In genomic region chr6:90393232-90393884, GRCh38 we compare ENCODE assay signal across 8 cellular contexts.
DNase-seq lines count a peak whose midpoint lies in the region; ATAC-seq and TF ChIP-seq lines count a peak whose summit lies in the region.

No MANE protein-coding gene starts in this region.

- TF ChIP-seq CTCF in LNCAP (IDR thresholded peaks at IDR 0.05) = peak; percentile 52

- DNase-seq in SK-N-DZ (ENCODE audit: low spot score) (peak; percentile 67), glomerular visceral epithelial cell (ENCODE audit: extremely low spot score) (peak; percentile 66), pulmonary artery endothelial cell (ENCODE audit: low read depth, low spot score) (peak; percentile 11)
- DNase-seq in activated naive CD4-positive, alpha-beta T cell (lab: John Stamatoyannopoulos, UW) = peak; percentile 13 to 55 (median 34)

- no peaks in the 10 kb centered on the region for H4K20me1 ChIP-seq in BLaER1

- no peak overlapping the region for H3K27ac ChIP-seq in BLaER1

- no peaks in the 10 kb centered on the region for H3K36me3 ChIP-seq in BLaER1

- no peaks in the 10 kb centered on the region for H3K9me3 ChIP-seq in BLaER1

- ATAC-seq in GM19397 (IDR thresholded peaks at IDR 0.05; ENCODE audit: unreplicated experiment) (peak; percentile 67), HG03139 (IDR thresholded peaks at IDR 0.05; ENCODE audit: unreplicated experiment) (no peak)

- H3K27me3 ChIP-seq in BLaER1 = no peaks in the 10 kb centered on the region

- peaks cover 26% of the 10 kb centered on the region for H3K4me1 ChIP-seq in BLaER1

- peak overlapping the region; percentile 1; the same call in 1 of the 2 replicates for H3K4me2 ChIP-seq in BLaER1

- H3K4me3 ChIP-seq in BLaER1 = no peak overlapping the region

- H3K9ac ChIP-seq in BLaER1 = no peak overlapping the region

Comparison
In these comparisons a context has a peak if more than half of its experiments do, and no peak if none do; other contexts are left out.
1. DNase-seq: peak in every context shown above with its lines; median percentile 67 in SK-N-DZ; 66 in glomerular visceral epithelial cell; 34 in activated naive CD4-positive, alpha-beta T cell; 11 in pulmonary artery endothelial cell.